Comparison of ENCODE assay signal across 11 cellular contexts in genomic region chr10:15023079-15023478, GRCh38. TPM values are rescaled to one million over a fixed set of nuclear protein-coding genes. Genes with fewer than 3 reads are reported as not detected.
"Had no signal": no experiment of that assay in that cellular context is flagged by ENCODE, and none has a peak within 500 bp of the region (broad histone marks: within the 10 kb centered on the region; RNA-seq: fewer than 3 reads in every experiment).

No MANE protein-coding gene starts in this region.

RNA-seq across cellular contexts. Expression of gene OLAH, which starts 20.7 kb away (rescaled TPM):
- total RNA-seq: hepatocyte; left colon; left lobe of liver; left ventricle myocardium inferior; left ventricle myocardium superior; mononuclear cell; mucosa of gallbladder; myocyte; naive thymus-derived CD8-positive, alpha-beta T cell had no signal
- polyA plus RNA-seq: hepatocyte; immature natural killer cell; naive thymus-derived CD4-positive, alpha-beta T cell; naive thymus-derived CD8-positive, alpha-beta T cell had no signal
